ENCODE assay signal across 1 cellular context in genomic region chr19:48254529-48254970, GRCh38.
TF ChIP-seq lines count a peak whose summit lies in the region.

No MANE protein-coding gene starts in this region.

TF ChIP-seq in K562, 482 proteins besides CTCF, POLR2A, EP300 and RAD21 (continued from another document):
- TF ChIP-seq HDAC3 (IDR thresholded peaks at IDR 0.05; ENCODE audit: borderline replicate concordance, partially characterized antibody) (no peak), DDX20 (tag; IDR thresholded peaks at IDR 0.05; ENCODE audit: low read depth) (peak; percentile 97), HEY1 (CRISPR knock-in tag; IDR thresholded peaks at IDR 0.05; ENCODE audit: borderline replicate concordance) (peak; percentile 59; the same call in 1 of the 2 replicates), GATAD2A (IDR thresholded peaks at IDR 0.05) (peak; percentile 80; the same call in 1 of the 2 replicates), HDAC8 (tag; IDR thresholded peaks at IDR 0.05) (peak; percentile 97), ZNF551 (CRISPR knock-in tag; IDR thresholded peaks at IDR 0.05) (peak; percentile 62; the same call in 1 of the 2 replicates), ZNF311 (CRISPR knock-in tag; IDR thresholded peaks at IDR 0.05) (peak; percentile 98), HMGN3 (IDR thresholded peaks at IDR 0.05; ENCODE audit: borderline replicate concordance, extremely low read depth, insufficient read length, low read depth, low read length) (no peak), ZNF280B (CRISPR knock-in tag; IDR thresholded peaks at IDR 0.05) (peak; percentile 93), NR2C1 (IDR thresholded peaks at IDR 0.05) (no peak), NR2C1 (tag; IDR thresholded peaks at IDR 0.05) (peak; percentile 92), ZBTB26 (CRISPR knock-in tag; IDR thresholded peaks at IDR 0.05) (peak; percentile 90)
TF ChIP-seq in K562: peak in this region for 150.
